8 cellular contexts compared by ENCODE assay signal in the genomic region with DNA sequence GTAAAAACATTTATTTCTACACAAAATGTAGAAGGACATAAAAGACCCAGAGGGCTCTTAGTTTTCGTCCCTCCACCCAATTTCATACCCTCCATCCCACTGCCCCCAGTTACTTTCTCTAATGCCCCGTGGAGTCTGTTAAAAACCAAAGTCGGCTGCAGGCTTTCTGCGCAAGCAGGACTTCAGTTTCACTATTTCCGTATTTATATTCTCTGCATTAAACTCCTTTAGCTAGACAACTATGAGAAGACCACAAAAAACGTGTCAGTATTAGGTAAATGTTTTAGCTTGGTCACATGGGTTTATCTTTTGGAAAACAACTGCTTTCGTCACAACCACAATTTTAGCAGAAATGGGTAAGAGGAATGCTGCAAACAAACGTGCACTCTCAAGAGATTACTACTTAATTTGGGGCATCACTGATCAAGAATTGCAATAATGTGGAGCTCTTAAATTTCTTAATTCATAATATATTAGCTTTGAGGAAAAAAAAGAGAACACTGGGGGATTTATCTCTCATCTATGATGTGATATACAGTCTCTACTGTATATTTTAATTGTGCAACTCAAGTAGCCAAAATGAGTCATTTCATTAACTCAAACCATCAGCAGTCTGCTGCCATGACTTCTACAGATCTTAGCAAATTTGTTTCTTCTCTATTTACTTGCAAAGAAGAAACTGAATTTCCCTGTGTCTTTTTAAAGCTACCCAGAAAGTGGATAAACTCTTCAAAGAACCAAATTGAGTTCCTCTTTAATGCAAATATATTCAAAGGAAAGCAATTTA. TPM values are rescaled to one million over a fixed set of nuclear protein-coding genes. Genes with fewer than 3 reads are reported as not detected.
DNase-seq lines count a peak whose midpoint lies in the region; ATAC-seq lines count a peak whose summit lies in the region.

No MANE protein-coding gene starts in this region.

- no peak overlapping the region for H3K27ac ChIP-seq in HUES48 (ENCODE audit: low read depth, low read length)

- H3K27ac Mint-ChIP-seq in activated T-cell treated with anti-CD3 and anti-CD28 coated beads, Interleukin-2, amount 50 U/mL, for 24 hours: peak overlapping the region; percentile 97

- H3K36me3 Mint-ChIP-seq in activated T-cell treated with anti-CD3 and anti-CD28 coated beads, Interleukin-2, amount 50 U/mL, for 24 hours (ENCODE audit: low read depth): peaks cover 22% of the 10 kb centered on the region

- DNase-seq in activated T-cell treated with anti-CD3 and anti-CD28 coated beads, Interleukin-2, amount 50 U/mL, for 24 hours: peak; percentile 38
- DNase-seq in foreskin melanocyte (peak; percentile 37), renal cortical epithelial cell (ENCODE audit: low read depth) (peak; percentile 31), GDM1 (lab: John Stamatoyannopoulos, UW) (no peak), iPS-NIHi7 (ENCODE audit: extremely low spot score) (no peak)

- H3K4me3 Mint-ChIP-seq in activated T-cell treated with anti-CD3 and anti-CD28 coated beads, Interleukin-2, amount 50 U/mL, for 24 hours: peak overlapping the region; percentile 95

- H3K27me3 ChIP-seq in HUES48 (ENCODE audit: control insufficient read depth, insufficient read depth, low read length): no peaks in the 10 kb centered on the region

- peaks cover 30% of the 10 kb centered on the region for H3K4me1 ChIP-seq in HUES48 (ENCODE audit: control insufficient read depth, insufficient read depth, low read length)

- H3K4me3 ChIP-seq in GM08714 (ENCODE audit: low read length): peak overlapping the region; percentile 81
- peak overlapping the region; percentile 86 for H3K4me3 ChIP-seq in HUES48 (ENCODE audit: low read depth, low read length)

- no peaks in the 10 kb centered on the region for H3K36me3 ChIP-seq in HUES48 (ENCODE audit: control insufficient read depth, insufficient read depth, low read length)

- H3K9me3 ChIP-seq in HUES48 (ENCODE audit: control insufficient read depth, insufficient read depth, low read length): no peaks in the 10 kb centered on the region

- ATAC-seq in GM21447 (IDR thresholded peaks at IDR 0.05; ENCODE audit: unreplicated experiment): peak; percentile 42

- peaks cover 48% of the 10 kb centered on the region for H3K4me1 Mint-ChIP-seq in activated T-cell treated with anti-CD3 and anti-CD28 coated beads, Interleukin-2, amount 50 U/mL, for 24 hours (ENCODE audit: low read depth)

- no peaks in the 10 kb centered on the region for H3K9me3 Mint-ChIP-seq in activated T-cell treated with anti-CD3 and anti-CD28 coated beads, Interleukin-2, amount 50 U/mL, for 24 hours

- H3K27me3 Mint-ChIP-seq in activated T-cell treated with anti-CD3 and anti-CD28 coated beads, Interleukin-2, amount 50 U/mL, for 24 hours: peaks cover 2% of the 10 kb centered on the region

- peak overlapping the region; percentile 75; the same call in 1 of the 2 replicates for H3K9ac ChIP-seq in HUES48 (ENCODE audit: low read depth, low read length)

RNA-seq across cellular contexts. Expression of a gene that starts 0.7 kb away (rescaled TPM):
- total RNA-seq in renal cortical epithelial cell: 9.6 and 10.4 TPM in 2 replicates

Comparison
In these comparisons a context has a peak if more than half of its experiments do, and no peak if none do; other contexts are left out.
1. DNase-seq: peak in activated T-cell treated with anti-CD3 and anti-CD28 coated beads, Interleukin-2, amount 50 U/mL, for 24 hours (single experiment), foreskin melanocyte (single experiment) and renal cortical epithelial cell (single experiment); none in GDM1 (single experiment) and iPS-NIHi7 (single experiment).